In the genomic region with DNA sequence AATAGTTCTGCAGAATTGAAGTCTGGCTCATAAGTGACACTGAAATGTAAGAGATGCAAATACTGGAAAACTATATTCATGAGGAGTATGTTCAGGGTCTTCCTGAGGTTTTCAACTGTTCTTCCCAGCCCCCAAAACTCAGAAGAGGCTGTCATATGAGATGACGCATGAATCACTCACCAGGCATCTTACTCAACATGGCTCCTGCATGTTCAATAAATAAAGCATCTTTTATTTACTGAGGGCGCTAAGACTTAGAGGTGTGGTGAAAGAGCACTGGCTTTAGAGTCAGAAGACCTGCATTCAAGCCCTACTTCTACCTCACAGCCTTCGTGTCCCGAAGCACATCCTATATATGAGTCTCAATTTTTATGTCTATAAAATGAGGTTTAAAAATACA, we compare ENCODE assay signal across 26 cellular contexts. TPM values are rescaled to one million over a fixed set of nuclear protein-coding genes. Genes with fewer than 3 reads are reported as not detected.
DNase-seq lines count a peak whose midpoint lies in the region; ATAC-seq and TF ChIP-seq lines count a peak whose summit lies in the region.
"Had no signal": no experiment of that assay in that cellular context is flagged by ENCODE, and none has a peak within 500 bp of the region (broad histone marks: within the 10 kb centered on the region; RNA-seq: fewer than 3 reads in every experiment).

No MANE protein-coding gene starts in this region.

- no peaks in the 10 kb centered on the region for H3K4me1 ChIP-seq in A673 (ENCODE audit: insufficient read depth, low read length, poor library complexity, severe bottlenecking)
- no peaks in the 10 kb centered on the region for H3K4me1 ChIP-seq in tibial nerve
- H3K4me1 ChIP-seq: BE2C had no signal

- POLR2A ChIA-PET in A673 (lab: Charles Lee; ENCODE audit: low non-redundant PET) = no interaction called here

- no TSS peak for BruUV-seq in A673 (replicated peaks; lab: Mats Ljungman, UMichigan)

- H3K27me3 ChIP-seq in A673 (replicated peaks; ENCODE audit: insufficient read depth, low read depth, low read length, poor library complexity) (no peaks in the 10 kb centered on the region), tibial nerve (no peaks in the 10 kb centered on the region)
- H3K27me3 ChIP-seq: BE2C had no signal

- 89 to 97% methylated on average over 4 of the region's 4 CpGs for WGBS in tibial nerve, 2 donors

- no peak for TF ChIP-seq CTCF in epithelial cell of esophagus (IDR thresholded peaks at IDR 0.05; ENCODE audit: insufficient read depth, low read depth, low read length, missing control alignments)
- TF ChIP-seq CTCF in A673 (conservative IDR thresholded peaks at IDR 0.05; ENCODE audit: low read depth, low read length) = no peak
- TF ChIP-seq CTCF in tibial nerve (IDR thresholded peaks at IDR 0.05) = no peak

- no peak overlapping the region for H3K27ac ChIP-seq in A673 (ENCODE audit: low read depth, low read length, poor library complexity, severe bottlenecking)
- H3K27ac ChIP-seq in tibial nerve = no peak overlapping the region
- H3K27ac ChIP-seq: RWPE1 had no signal

- no peak for ATAC-seq in HG02588 (IDR thresholded peaks at IDR 0.05; ENCODE audit: unreplicated experiment)
- ATAC-seq: Panc1, SK-N-SH treated with all-trans-retinoic acid at 6 μM for 48 hours had no signal

- DNase-seq in HCEC 1CT = peak; percentile 56
- DNase-seq in SK-MEL-5 (ENCODE audit: low read depth, low spot score) = peak; percentile 9
- DNase-seq in epithelial cell of esophagus (ENCODE audit: low read depth) = peak; percentile 13
- no peak for DNase-seq in A673 (ENCODE audit: low spot score)
- DNase-seq in tibial nerve (ENCODE audit: low spot score in 2 of 2) = no peak
- DNase-seq in SHP77 treated with DMSO at 0.1 percent for 48 hours (lab: John Stamatoyannopoulos, UW) = no peak
- DNase-seq: BE2C; Calu3; CD8-positive, alpha-beta memory T cell; DMS79 treated with DMSO at 0.1 percent for 48 hours; IMR-90; KG1; MM.1S; NCI-H1092; NCI-H1417 treated with DMSO at 0.1 percent for 48 hours; NCI-H1694 treated with DMSO at 0.1 percent for 48 hours; NCI-H2081 treated with DMSO at 0.1 percent for 48 hours; NCI-H2171; NCI-H226; NCI-H510A; NCI-H69; SIG-M5 had no signal

- no peak for TF ChIP-seq EP300 in tibial nerve (IDR thresholded peaks at IDR 0.05)

- in situ Hi-C loops in SK-MEL-5 (cut with HindIII; ENCODE audit: low pct_unique_long_range_greater_than_20kb, low sequenced_read_pairs) = no loop called here

- intact Hi-C loops in A673 (cut with micrococcal nuclease; ENCODE audit: unreplicated experiment) = no loop called here

- H3K36me3 ChIP-seq in A673 (ENCODE audit: insufficient read depth, low read length, poor library complexity, severe bottlenecking) = peaks cover 97% of the 10 kb centered on the region
- H3K36me3 ChIP-seq in tibial nerve = peaks cover 0 to 9% (median 0%) of the 10 kb centered on the region in 3 donors
- H3K36me3 ChIP-seq: BE2C had no signal

- H3K9me3 ChIP-seq in A673 (ENCODE audit: low read depth, low read length, poor library complexity, severe bottlenecking) (no peaks in the 10 kb centered on the region), tibial nerve (no peaks in the 10 kb centered on the region)
- H3K9me3 ChIP-seq: BE2C had no signal

- CTCF ChIA-PET in A673 (lab: Charles Lee) = no interaction called here

- TF ChIP-seq POLR2A in tibial nerve (IDR thresholded peaks at IDR 0.05) = no peak

- H3K4me3 ChIP-seq in epithelial cell of esophagus (ENCODE audit: low read length) (no peak overlapping the region), A673 (ENCODE audit: low read depth, low read length, poor library complexity, severe bottlenecking) (no peak overlapping the region), tibial nerve (no peak overlapping the region)

RNA-seq across cellular contexts. Expression of a gene that starts 25.5 kb away (rescaled TPM):
- total RNA-seq in SK-MEL-5 (2014; rRNA removed; shearing (Covaris generic)) = 12.4 and 17.7 TPM in 2 replicates
- 9.8 and 10.0 TPM in 2 replicates for polyA plus RNA-seq in SK-MEL-5 (2015; cell fraction: cytosol; rRNA removed)
- polyA plus RNA-seq in SK-MEL-5 (2015; cell fraction: nucleus; rRNA removed) = 45.7 and 48.7 TPM in 2 replicates
- total RNA-seq in A673 (2021) = 110 and 126 TPM in 2 replicates
- total RNA-seq in tibial nerve = 10 to 100 TPM in 1 of 4 donors, 1 to 10 TPM in 3; 2.0 to 18.3 (median 5.0) TPM
- total RNA-seq: Calu3; CD8-positive, alpha-beta memory T cell; IMR-90 had no signal
- polyA plus RNA-seq: CD8-positive, alpha-beta memory T cell had no signal

Comparison
In these comparisons a context has a peak if more than half of its experiments do, and no peak if none do; other contexts are left out.
1. DNase-seq: peak in HCEC 1CT (single experiment), SK-MEL-5 (single experiment) and epithelial cell of esophagus (single experiment); none in A673 (single experiment), tibial nerve (0 of 2) and SHP77 treated with DMSO at 0.1 percent for 48 hours (single experiment).